ENCODE assay signal across 2 cellular contexts in the genomic region with DNA sequence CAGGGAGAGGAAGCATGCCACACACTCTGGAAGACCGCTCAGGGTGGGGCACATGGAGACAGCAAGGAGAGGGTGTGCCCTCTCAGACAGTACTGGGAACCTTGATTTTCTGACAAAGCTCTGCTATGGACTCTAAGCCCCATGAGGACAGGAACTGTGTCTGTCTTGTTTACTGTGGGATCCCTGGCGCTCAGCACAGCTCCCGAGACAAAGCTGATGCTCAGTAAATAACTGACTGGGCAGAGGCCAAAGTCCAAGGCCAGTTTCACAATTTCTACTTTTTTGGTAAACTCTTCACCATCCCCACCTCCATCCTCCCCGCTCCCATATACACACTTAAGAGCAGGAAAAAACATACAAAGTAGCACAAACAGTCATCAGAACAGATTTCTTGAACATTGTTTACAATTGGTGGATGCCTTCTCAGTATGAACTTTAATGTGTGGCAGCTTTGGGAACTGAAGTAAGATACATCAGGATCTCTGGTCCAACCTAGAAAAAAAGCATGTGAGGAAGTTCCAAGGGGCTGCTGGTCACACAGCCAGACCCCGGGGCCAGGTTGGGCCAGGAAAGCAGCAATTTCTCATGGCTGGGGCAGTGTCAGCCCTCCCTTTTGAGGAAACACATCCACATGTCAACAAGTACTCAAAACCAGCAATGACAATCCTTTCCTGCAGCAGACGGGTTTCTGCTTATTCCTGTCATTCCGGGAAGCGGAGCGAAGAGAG.
TF ChIP-seq lines count a peak whose summit lies in the region.

No MANE protein-coding gene starts in this region.

TF ChIP-seq in K562, 482 proteins besides CTCF, POLR2A, EP300 and RAD21 (continued from another document and continues in another):
- TF ChIP-seq, protein P1, sequence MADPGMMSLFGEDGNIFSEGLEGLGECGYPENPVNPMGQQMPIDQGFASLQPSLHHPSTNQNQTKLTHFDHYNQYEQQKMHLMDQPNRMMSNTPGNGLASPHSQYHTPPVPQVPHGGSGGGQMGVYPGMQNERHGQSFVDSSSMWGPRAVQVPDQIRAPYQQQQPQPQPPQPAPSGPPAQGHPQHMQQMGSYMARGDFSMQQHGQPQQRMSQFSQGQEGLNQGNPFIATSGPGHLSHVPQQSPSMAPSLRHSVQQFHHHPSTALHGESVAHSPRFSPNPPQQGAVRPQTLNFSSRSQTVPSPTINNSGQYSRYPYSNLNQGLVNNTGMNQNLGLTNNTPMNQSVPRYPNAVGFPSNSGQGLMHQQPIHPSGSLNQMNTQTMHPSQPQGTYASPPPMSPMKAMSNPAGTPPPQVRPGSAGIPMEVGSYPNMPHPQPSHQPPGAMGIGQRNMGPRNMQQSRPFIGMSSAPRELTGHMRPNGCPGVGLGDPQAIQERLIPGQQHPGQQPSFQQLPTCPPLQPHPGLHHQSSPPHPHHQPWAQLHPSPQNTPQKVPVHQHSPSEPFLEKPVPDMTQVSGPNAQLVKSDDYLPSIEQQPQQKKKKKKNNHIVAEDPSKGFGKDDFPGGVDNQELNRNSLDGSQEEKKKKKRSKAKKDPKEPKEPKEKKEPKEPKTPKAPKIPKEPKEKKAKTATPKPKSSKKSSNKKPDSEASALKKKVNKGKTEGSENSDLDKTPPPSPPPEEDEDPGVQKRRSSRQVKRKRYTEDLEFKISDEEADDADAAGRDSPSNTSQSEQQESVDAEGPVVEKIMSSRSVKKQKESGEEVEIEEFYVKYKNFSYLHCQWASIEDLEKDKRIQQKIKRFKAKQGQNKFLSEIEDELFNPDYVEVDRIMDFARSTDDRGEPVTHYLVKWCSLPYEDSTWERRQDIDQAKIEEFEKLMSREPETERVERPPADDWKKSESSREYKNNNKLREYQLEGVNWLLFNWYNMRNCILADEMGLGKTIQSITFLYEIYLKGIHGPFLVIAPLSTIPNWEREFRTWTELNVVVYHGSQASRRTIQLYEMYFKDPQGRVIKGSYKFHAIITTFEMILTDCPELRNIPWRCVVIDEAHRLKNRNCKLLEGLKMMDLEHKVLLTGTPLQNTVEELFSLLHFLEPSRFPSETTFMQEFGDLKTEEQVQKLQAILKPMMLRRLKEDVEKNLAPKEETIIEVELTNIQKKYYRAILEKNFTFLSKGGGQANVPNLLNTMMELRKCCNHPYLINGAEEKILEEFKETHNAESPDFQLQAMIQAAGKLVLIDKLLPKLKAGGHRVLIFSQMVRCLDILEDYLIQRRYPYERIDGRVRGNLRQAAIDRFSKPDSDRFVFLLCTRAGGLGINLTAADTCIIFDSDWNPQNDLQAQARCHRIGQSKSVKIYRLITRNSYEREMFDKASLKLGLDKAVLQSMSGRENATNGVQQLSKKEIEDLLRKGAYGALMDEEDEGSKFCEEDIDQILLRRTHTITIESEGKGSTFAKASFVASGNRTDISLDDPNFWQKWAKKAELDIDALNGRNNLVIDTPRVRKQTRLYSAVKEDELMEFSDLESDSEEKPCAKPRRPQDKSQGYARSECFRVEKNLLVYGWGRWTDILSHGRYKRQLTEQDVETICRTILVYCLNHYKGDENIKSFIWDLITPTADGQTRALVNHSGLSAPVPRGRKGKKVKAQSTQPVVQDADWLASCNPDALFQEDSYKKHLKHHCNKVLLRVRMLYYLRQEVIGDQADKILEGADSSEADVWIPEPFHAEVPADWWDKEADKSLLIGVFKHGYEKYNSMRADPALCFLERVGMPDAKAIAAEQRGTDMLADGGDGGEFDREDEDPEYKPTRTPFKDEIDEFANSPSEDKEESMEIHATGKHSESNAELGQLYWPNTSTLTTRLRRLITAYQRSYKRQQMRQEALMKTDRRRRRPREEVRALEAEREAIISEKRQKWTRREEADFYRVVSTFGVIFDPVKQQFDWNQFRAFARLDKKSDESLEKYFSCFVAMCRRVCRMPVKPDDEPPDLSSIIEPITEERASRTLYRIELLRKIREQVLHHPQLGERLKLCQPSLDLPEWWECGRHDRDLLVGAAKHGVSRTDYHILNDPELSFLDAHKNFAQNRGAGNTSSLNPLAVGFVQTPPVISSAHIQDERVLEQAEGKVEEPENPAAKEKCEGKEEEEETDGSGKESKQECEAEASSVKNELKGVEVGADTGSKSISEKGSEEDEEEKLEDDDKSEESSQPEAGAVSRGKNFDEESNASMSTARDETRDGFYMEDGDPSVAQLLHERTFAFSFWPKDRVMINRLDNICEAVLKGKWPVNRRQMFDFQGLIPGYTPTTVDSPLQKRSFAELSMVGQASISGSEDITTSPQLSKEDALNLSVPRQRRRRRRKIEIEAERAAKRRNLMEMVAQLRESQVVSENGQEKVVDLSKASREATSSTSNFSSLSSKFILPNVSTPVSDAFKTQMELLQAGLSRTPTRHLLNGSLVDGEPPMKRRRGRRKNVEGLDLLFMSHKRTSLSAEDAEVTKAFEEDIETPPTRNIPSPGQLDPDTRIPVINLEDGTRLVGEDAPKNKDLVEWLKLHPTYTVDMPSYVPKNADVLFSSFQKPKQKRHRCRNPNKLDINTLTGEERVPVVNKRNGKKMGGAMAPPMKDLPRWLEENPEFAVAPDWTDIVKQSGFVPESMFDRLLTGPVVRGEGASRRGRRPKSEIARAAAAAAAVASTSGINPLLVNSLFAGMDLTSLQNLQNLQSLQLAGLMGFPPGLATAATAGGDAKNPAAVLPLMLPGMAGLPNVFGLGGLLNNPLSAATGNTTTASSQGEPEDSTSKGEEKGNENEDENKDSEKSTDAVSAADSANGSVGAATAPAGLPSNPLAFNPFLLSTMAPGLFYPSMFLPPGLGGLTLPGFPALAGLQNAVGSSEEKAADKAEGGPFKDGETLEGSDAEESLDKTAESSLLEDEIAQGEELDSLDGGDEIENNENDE (IDR thresholded peaks at IDR 0.05; ENCODE audit: low read depth, low read length): no peak
- TF ChIP-seq CBX3 (IDR thresholded peaks at IDR 0.05; ENCODE audit: borderline replicate concordance in 1 of 2, low read length in 2 of 2): peak in 1 of 2 experiments; percentile 24; a peak in 1 of 3 replicates
- TF ChIP-seq, protein P2, sequence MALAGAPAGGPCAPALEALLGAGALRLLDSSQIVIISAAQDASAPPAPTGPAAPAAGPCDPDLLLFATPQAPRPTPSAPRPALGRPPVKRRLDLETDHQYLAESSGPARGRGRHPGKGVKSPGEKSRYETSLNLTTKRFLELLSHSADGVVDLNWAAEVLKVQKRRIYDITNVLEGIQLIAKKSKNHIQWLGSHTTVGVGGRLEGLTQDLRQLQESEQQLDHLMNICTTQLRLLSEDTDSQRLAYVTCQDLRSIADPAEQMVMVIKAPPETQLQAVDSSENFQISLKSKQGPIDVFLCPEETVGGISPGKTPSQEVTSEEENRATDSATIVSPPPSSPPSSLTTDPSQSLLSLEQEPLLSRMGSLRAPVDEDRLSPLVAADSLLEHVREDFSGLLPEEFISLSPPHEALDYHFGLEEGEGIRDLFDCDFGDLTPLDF (CRISPR knock-in tag; IDR thresholded peaks at IDR 0.05): no peak
- no peak for TF ChIP-seq ZNF431 (CRISPR knock-in tag; IDR thresholded peaks at IDR 0.05)
- TF ChIP-seq TRIM24 (IDR thresholded peaks at IDR 0.05): peak; percentile 22 to 39; a peak in 1 of 4 replicates
- TF ChIP-seq LEF1 (IDR thresholded peaks at IDR 0.05): no peak
- 0 out of 2 replicates have a peak, but pooled peaks have one; percentile 25 for TF ChIP-seq HDAC8 (tag; IDR thresholded peaks at IDR 0.05)
- TF ChIP-seq ZNF41 (CRISPR knock-in tag; conservative IDR thresholded peaks at IDR 0.05): 0 out of 2 replicates have a peak, but pooled peaks have one; percentile 11
- no peak for TF ChIP-seq NCOA1 (IDR thresholded peaks at IDR 0.05; ENCODE audit: low read depth)
- TF ChIP-seq RBM25 (IDR thresholded peaks at IDR 0.05; ENCODE audit: low read depth, low read length, severe bottlenecking): no peak
- no peak for TF ChIP-seq ZBTB8A (IDR thresholded peaks at IDR 0.05; ENCODE audit: partially characterized antibody)

TF ChIP-seq in HepG2, 621 proteins besides CTCF, POLR2A, EP300 and RAD21 (continued from another document and continues in another):
- TF ChIP-seq DPF2 (CRISPR knock-in tag; IDR thresholded peaks at IDR 0.05; ENCODE audit: borderline replicate concordance, low read depth): 0 out of 2 replicates have a peak, but pooled peaks have one; percentile 29
- TF ChIP-seq ARNTL (CRISPR knock-in tag; IDR thresholded peaks at IDR 0.05): no peak
- TF ChIP-seq ZNF331 (CRISPR knock-in tag; IDR thresholded peaks at IDR 0.05): 0 out of 2 replicates have a peak, but pooled peaks have one; percentile 12
- TF ChIP-seq HDAC1 (CRISPR knock-in tag; IDR thresholded peaks at IDR 0.05): peak; percentile 24; the same call in 1 of the 2 replicates
- TF ChIP-seq NR2F6 (IDR thresholded peaks at IDR 0.05): 0 out of 2 replicates have a peak, but pooled peaks have one; percentile 33
- TF ChIP-seq NR2F6 (CRISPR knock-in tag; IDR thresholded peaks at IDR 0.05): 0 out of 2 replicates have a peak, but pooled peaks have one; percentile 12
- TF ChIP-seq, protein P3, sequence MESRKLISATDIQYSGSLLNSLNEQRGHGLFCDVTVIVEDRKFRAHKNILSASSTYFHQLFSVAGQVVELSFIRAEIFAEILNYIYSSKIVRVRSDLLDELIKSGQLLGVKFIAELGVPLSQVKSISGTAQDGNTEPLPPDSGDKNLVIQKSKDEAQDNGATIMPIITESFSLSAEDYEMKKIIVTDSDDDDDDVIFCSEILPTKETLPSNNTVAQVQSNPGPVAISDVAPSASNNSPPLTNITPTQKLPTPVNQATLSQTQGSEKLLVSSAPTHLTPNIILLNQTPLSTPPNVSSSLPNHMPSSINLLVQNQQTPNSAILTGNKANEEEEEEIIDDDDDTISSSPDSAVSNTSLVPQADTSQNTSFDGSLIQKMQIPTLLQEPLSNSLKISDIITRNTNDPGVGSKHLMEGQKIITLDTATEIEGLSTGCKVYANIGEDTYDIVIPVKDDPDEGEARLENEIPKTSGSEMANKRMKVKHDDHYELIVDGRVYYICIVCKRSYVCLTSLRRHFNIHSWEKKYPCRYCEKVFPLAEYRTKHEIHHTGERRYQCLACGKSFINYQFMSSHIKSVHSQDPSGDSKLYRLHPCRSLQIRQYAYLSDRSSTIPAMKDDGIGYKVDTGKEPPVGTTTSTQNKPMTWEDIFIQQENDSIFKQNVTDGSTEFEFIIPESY (CRISPR knock-in tag; IDR thresholded peaks at IDR 0.05): peak; percentile 98
- TF ChIP-seq, protein P4, sequence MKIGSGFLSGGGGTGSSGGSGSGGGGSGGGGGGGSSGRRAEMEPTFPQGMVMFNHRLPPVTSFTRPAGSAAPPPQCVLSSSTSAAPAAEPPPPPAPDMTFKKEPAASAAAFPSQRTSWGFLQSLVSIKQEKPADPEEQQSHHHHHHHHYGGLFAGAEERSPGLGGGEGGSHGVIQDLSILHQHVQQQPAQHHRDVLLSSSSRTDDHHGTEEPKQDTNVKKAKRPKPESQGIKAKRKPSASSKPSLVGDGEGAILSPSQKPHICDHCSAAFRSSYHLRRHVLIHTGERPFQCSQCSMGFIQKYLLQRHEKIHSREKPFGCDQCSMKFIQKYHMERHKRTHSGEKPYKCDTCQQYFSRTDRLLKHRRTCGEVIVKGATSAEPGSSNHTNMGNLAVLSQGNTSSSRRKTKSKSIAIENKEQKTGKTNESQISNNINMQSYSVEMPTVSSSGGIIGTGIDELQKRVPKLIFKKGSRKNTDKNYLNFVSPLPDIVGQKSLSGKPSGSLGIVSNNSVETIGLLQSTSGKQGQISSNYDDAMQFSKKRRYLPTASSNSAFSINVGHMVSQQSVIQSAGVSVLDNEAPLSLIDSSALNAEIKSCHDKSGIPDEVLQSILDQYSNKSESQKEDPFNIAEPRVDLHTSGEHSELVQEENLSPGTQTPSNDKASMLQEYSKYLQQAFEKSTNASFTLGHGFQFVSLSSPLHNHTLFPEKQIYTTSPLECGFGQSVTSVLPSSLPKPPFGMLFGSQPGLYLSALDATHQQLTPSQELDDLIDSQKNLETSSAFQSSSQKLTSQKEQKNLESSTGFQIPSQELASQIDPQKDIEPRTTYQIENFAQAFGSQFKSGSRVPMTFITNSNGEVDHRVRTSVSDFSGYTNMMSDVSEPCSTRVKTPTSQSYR (CRISPR knock-in tag; IDR thresholded peaks at IDR 0.05; ENCODE audit: borderline replicate concordance): peak; percentile 30; the same call in 1 of the 2 replicates
- no peak for TF ChIP-seq ZNF577 (CRISPR knock-in tag; IDR thresholded peaks at IDR 0.05; ENCODE audit: borderline replicate concordance, low read depth)
- TF ChIP-seq ZNF205 (CRISPR knock-in tag; IDR thresholded peaks at IDR 0.05): peak; percentile 97
- no peak for TF ChIP-seq ZNF317 (CRISPR knock-in tag; IDR thresholded peaks at IDR 0.05)
- TF ChIP-seq RARA (CRISPR knock-in tag; IDR thresholded peaks at IDR 0.05): peak; percentile 4; the same call in 1 of the 2 replicates
- peak; percentile 92 for TF ChIP-seq HNF4A (CRISPR knock-in tag; IDR thresholded peaks at IDR 0.05)
- peak; percentile 22; the same call in 1 of the 2 replicates for TF ChIP-seq HMG20A (CRISPR knock-in tag; IDR thresholded peaks at IDR 0.05; ENCODE audit: borderline replicate concordance)
- peak; percentile 96 for TF ChIP-seq ZNF549 (CRISPR knock-in tag; IDR thresholded peaks at IDR 0.05)
- no peak for TF ChIP-seq ZFYVE20 (CRISPR knock-in tag; IDR thresholded peaks at IDR 0.05; ENCODE audit: borderline replicate concordance, low read depth)
- TF ChIP-seq GATAD2A (CRISPR knock-in tag; IDR thresholded peaks at IDR 0.05): peak; percentile 52; the same call in 1 of the 2 replicates
- no peak for TF ChIP-seq ZNF652 (CRISPR knock-in tag; IDR thresholded peaks at IDR 0.05; ENCODE audit: borderline replicate concordance, low read depth)
- TF ChIP-seq SIN3B (IDR thresholded peaks at IDR 0.05; ENCODE audit: low read length): no peak
- TF ChIP-seq ZZZ3 (CRISPR knock-in tag; IDR thresholded peaks at IDR 0.05; ENCODE audit: borderline replicate concordance): no peak
- no peak for TF ChIP-seq FOXA1 (IDR thresholded peaks at IDR 0.05)
- TF ChIP-seq FOXA1 (CRISPR knock-in tag; IDR thresholded peaks at IDR 0.05): peak; percentile 87
- TF ChIP-seq, protein P5, sequence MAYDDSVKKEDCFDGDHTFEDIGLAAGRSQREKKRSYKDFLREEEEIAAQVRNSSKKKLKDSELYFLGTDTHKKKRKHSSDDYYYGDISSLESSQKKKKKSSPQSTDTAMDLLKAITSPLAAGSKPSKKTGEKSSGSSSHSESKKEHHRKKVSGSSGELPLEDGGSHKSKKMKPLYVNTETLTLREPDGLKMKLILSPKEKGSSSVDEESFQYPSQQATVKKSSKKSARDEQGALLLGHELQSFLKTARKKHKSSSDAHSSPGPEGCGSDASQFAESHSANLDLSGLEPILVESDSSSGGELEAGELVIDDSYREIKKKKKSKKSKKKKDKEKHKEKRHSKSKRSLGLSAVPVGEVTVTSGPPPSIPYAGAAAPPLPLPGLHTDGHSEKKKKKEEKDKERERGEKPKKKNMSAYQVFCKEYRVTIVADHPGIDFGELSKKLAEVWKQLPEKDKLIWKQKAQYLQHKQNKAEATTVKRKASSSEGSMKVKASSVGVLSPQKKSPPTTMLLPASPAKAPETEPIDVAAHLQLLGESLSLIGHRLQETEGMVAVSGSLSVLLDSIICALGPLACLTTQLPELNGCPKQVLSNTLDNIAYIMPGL (CRISPR knock-in tag; IDR thresholded peaks at IDR 0.05; ENCODE audit: borderline replicate concordance in 1 of 2, low read depth in 1 of 2): no peak
